Comparison of ENCODE assay signal across 16 cellular contexts in the genomic region with DNA sequence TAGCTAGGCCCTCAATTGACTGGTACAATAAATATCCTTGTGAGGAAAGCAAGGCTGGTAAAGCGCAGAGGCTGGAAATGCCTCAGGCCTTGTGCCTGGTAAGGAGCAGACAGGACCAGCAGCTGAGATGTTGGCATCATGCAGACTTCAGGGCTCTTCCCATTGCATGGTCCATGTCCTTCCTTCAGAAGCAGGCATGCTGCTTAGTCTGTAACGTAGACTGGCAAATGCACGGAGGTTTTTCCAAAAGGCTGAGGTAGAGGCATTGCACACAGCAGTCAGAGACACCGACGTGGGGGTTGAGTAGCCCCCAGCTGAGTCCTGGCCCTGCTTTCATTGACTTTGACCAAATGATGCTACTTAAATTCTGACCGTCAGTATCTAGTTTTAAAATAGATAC.
DNase-seq lines count a peak whose midpoint lies in the region; ATAC-seq, FAIRE-seq and TF ChIP-seq lines count a peak whose summit lies in the region.
"Had no signal": no experiment of that assay in that cellular context is flagged by ENCODE, and none has a peak within 500 bp of the region (broad histone marks: within the 10 kb centered on the region; RNA-seq: fewer than 3 reads in every experiment).

No MANE protein-coding gene starts in this region.

- intact Hi-C loops in CD8-positive, alpha-beta T cell (cut with DNase I, micrococcal nuclease): no loop called here
- intact Hi-C loops in left ventricle myocardium superior (cut with micrococcal nuclease): no loop called here

- peak overlapping the region; percentile 82 for H3K4me3 Mint-ChIP-seq in HFFc6
- H3K4me3 Mint-ChIP-seq in astrocyte (ENCODE audit: unreplicated experiment): no peak overlapping the region
- no peak overlapping the region for H3K4me3 Mint-ChIP-seq in CD8-positive, alpha-beta T cell
- H3K4me3 Mint-ChIP-seq: activated naive CD8-positive, alpha-beta T cell; natural killer cell had no signal

- CTCF ChIA-PET in CD8-positive, alpha-beta T cell (lab: Charles Lee): interaction anchor here (1.2 kb wide), 2 partner anchors 45 to 180 kb away, joined by 3 read pairs; no protein-coding TSS in a partner anchor

- H3K9ac ChIP-seq in astrocyte (ENCODE audit: low read length) (peak overlapping the region; percentile 79), keratinocyte (ENCODE audit: control insufficient read depth, extremely low read depth, insufficient read depth, low read length) (peak overlapping the region; percentile 85), smooth muscle cell (ENCODE audit: low read depth) (peak overlapping the region; percentile 16)

- H3K27me3 ChIP-seq in astrocyte (ENCODE audit: insufficient read depth, low read length) (no peaks in the 10 kb centered on the region), keratinocyte (ENCODE audit: control insufficient read depth, extremely low read depth, insufficient read depth, low read length) (no peaks in the 10 kb centered on the region), smooth muscle cell (ENCODE audit: low read depth) (peaks cover 4% of the 10 kb centered on the region)
- H3K27me3 ChIP-seq in CD8-positive, alpha-beta T cell (ENCODE audit: insufficient read depth, low read length): no peaks in the 10 kb centered on the region
- H3K27me3 ChIP-seq: dorsolateral prefrontal cortex had no signal

- WGBS in smooth muscle cell (ENCODE audit: low lambda C conversion rate): 66% methylated on average over 6 of the region's 6 CpGs

- H3K27me3 Mint-ChIP-seq in HFFc6 (ENCODE audit: insufficient read depth) (no peaks in the 10 kb centered on the region), astrocyte (ENCODE audit: low read depth, unreplicated experiment) (peaks cover 5% of the 10 kb centered on the region)
- H3K27me3 Mint-ChIP-seq in CD8-positive, alpha-beta T cell (ENCODE audit: low read depth): no peaks in the 10 kb centered on the region

- H3K9me1 ChIP-seq in keratinocyte (ENCODE audit: control insufficient read depth, extremely low read depth, insufficient read depth, low read length): peaks cover 3% of the 10 kb centered on the region

- dilution Hi-C loops in keratinocyte (cut with MboI; ENCODE audit: extremely low pct_ligation_motif_present, low sequenced_read_pairs): no loop called here

- H3F3A ChIP-seq in smooth muscle cell (ENCODE audit: low read depth): peaks cover 7% of the 10 kb centered on the region

- H2AFZ ChIP-seq in astrocyte (ENCODE audit: low read depth, low read length) (no peak overlapping the region), keratinocyte (ENCODE audit: control insufficient read depth, low read length) (no peak overlapping the region), smooth muscle cell (ENCODE audit: low read depth) (no peak overlapping the region)

- H3K27ac Mint-ChIP-seq in HFFc6 (peak overlapping the region; percentile 94), astrocyte (ENCODE audit: unreplicated experiment) (peak overlapping the region; percentile 94)
- H3K27ac Mint-ChIP-seq in CD8-positive, alpha-beta T cell: no peak overlapping the region
- H3K27ac Mint-ChIP-seq: activated naive CD8-positive, alpha-beta T cell; natural killer cell had no signal

- FAIRE-seq in astrocyte (lab: Jason Lieb, UNC): no peak
- FAIRE-seq in keratinocyte (lab: Jason Lieb, UNC): no peak
- no peak for FAIRE-seq in D721Med (lab: Jason Lieb, UNC)

- no peaks in the 10 kb centered on the region for H3K36me3 ChIP-seq in astrocyte (ENCODE audit: insufficient read depth, low read length)
- H3K36me3 ChIP-seq in keratinocyte (ENCODE audit: control insufficient read depth in 2 of 2, extremely low read depth in 1 of 2, insufficient read depth in 2 of 2, low read length in 2 of 2): no peaks in the 10 kb centered on the region
- H3K36me3 ChIP-seq in smooth muscle cell (ENCODE audit: low read depth): no peaks in the 10 kb centered on the region
- H3K36me3 ChIP-seq in CD8-positive, alpha-beta T cell (ENCODE audit: insufficient read depth, low read length): no peaks in the 10 kb centered on the region

- H3K9me3 Mint-ChIP-seq in HFFc6 (no peaks in the 10 kb centered on the region), astrocyte (ENCODE audit: unreplicated experiment) (no peaks in the 10 kb centered on the region)
- H3K9me3 Mint-ChIP-seq in CD8-positive, alpha-beta T cell: no peaks in the 10 kb centered on the region
- H3K9me3 Mint-ChIP-seq: natural killer cell had no signal

- H3K4me2 ChIP-seq in astrocyte (ENCODE audit: low read length): peak overlapping the region; percentile 67
- peak overlapping the region; percentile 81 for H3K4me2 ChIP-seq in keratinocyte (ENCODE audit: control insufficient read depth, extremely low read depth, insufficient read depth, low read depth, low read length)
- H3K4me2 ChIP-seq in smooth muscle cell: peak overlapping the region; percentile 38

- POLR2A ChIA-PET in CD8-positive, alpha-beta T cell (lab: Charles Lee): no interaction called here

- H4K20me1 ChIP-seq in astrocyte (ENCODE audit: insufficient read depth, low read length) (no peaks in the 10 kb centered on the region), keratinocyte (ENCODE audit: control insufficient read depth, extremely low read depth, insufficient read depth, low read length) (no peaks in the 10 kb centered on the region), smooth muscle cell (ENCODE audit: low read depth) (no peaks in the 10 kb centered on the region)

- no peak for ATAC-seq in CD8-positive, alpha-beta T cell
- no peak for ATAC-seq in GM21723 (IDR thresholded peaks at IDR 0.05; ENCODE audit: unreplicated experiment)
- ATAC-seq in left ventricle myocardium superior: no peak
- ATAC-seq: natural killer cell had no signal

- H3K79me2 ChIP-seq in astrocyte (ENCODE audit: insufficient read depth, low read length) (no peaks in the 10 kb centered on the region), keratinocyte (ENCODE audit: control insufficient read depth, insufficient read depth, low read length) (no peaks in the 10 kb centered on the region), smooth muscle cell (ENCODE audit: low read depth) (no peaks in the 10 kb centered on the region)

- peaks cover 53% of the 10 kb centered on the region for H3K4me1 ChIP-seq in astrocyte (ENCODE audit: insufficient read depth, low read length)
- H3K4me1 ChIP-seq in keratinocyte (ENCODE audit: control insufficient read depth, extremely low read depth, insufficient read depth, low read length): peaks cover 80% of the 10 kb centered on the region
- H3K4me1 ChIP-seq in smooth muscle cell (ENCODE audit: low read depth): peaks cover 15% of the 10 kb centered on the region
- no peaks in the 10 kb centered on the region for H3K4me1 ChIP-seq in CD8-positive, alpha-beta T cell (ENCODE audit: insufficient read depth, low read length)

- DNase-seq in HFFc6 (no peak), astrocyte (ENCODE audit: low read depth) (no peak), keratinocyte (ENCODE audit: low read depth, low spot score) (no peak), smooth muscle cell (lab: John Stamatoyannopoulos, UW; ENCODE audit: unreplicated experiment) (no peak), D721Med (ENCODE audit: insufficient read length, low spot score) (no peak), left ventricle myocardium superior (no peak)
- no peak for DNase-seq in CD8-positive, alpha-beta T cell
- DNase-seq: activated CD4-positive, alpha-beta T cell treated with anti-CD3 and anti-CD28 coated beads for 4 hours; activated T-cell treated with anti-CD3 and anti-CD28 coated beads for 4 hours; COR-L47; natural killer cell; NCI-H1694 treated with DMSO at 0.1 percent for 48 hours; stimulated activated CD4-positive, alpha-beta T cell treated with anti-CD3 and anti-CD28 coated beads, Interleukin-15, amount 100 ng/mL, for 24 hours had no signal

- no peak for TF ChIP-seq CTCF in HFFc6 (IDR thresholded peaks at IDR 0.05)
- TF ChIP-seq CTCF in astrocyte (IDR thresholded peaks at IDR 0.05; ENCODE audit: insufficient read depth, low read depth, low read length): no peak
- TF ChIP-seq CTCF in keratinocyte (optimal IDR thresholded peaks at IDR 0.05 in 1 of 3, IDR thresholded peaks at IDR 0.05 in 1 of 3, conservative IDR thresholded peaks at IDR 0.05 in 1 of 3; ENCODE audit: extremely low read depth in 1 of 3, insufficient read depth in 2 of 3, low read length in 3 of 3): no peak
- TF ChIP-seq CTCF in smooth muscle cell (IDR thresholded peaks at IDR 0.05; ENCODE audit: borderline replicate concordance, insufficient read depth, poor library complexity, severe bottlenecking): no peak
- TF ChIP-seq CTCF in CD8-positive, alpha-beta T cell (IDR thresholded peaks at IDR 0.05): no peak
- TF ChIP-seq CTCF in D721Med (IDR thresholded peaks at IDR 0.05; ENCODE audit: insufficient read depth, missing control alignments): no peak

- H3K4me3 ChIP-seq in astrocyte (ENCODE audit: insufficient read depth, low read depth, low read length) (no peak overlapping the region), keratinocyte (ENCODE audit: control insufficient read depth in 2 of 3, extremely low read depth in 1 of 3, insufficient read depth in 2 of 3, low read depth in 1 of 3, low read length in 3 of 3) (peak overlapping the region in 1 of 3 experiments; percentile 17), smooth muscle cell (no peak overlapping the region)
- H3K4me3 ChIP-seq in CD8-positive, alpha-beta T cell (ENCODE audit: low read depth, low read length): no peak overlapping the region
- H3K4me3 ChIP-seq: dorsolateral prefrontal cortex had no signal

- H3K9me3 ChIP-seq in astrocyte (ENCODE audit: insufficient read depth, low read depth, low read length) (no peaks in the 10 kb centered on the region), keratinocyte (ENCODE audit: control insufficient read depth, low read depth, low read length) (no peaks in the 10 kb centered on the region), smooth muscle cell (replicated peaks; ENCODE audit: low read depth) (no peaks in the 10 kb centered on the region)
- H3K9me3 ChIP-seq in CD8-positive, alpha-beta T cell (ENCODE audit: low read length): no peaks in the 10 kb centered on the region

- peaks cover 87% of the 10 kb centered on the region for H3K4me1 Mint-ChIP-seq in HFFc6 (ENCODE audit: low read depth)
- peaks cover 29% of the 10 kb centered on the region for H3K4me1 Mint-ChIP-seq in astrocyte (ENCODE audit: low read depth, unreplicated experiment)
- H3K4me1 Mint-ChIP-seq in CD8-positive, alpha-beta T cell (ENCODE audit: low read depth): peaks cover 10% of the 10 kb centered on the region

- no peaks in the 10 kb centered on the region for H3K36me3 Mint-ChIP-seq in HFFc6 (ENCODE audit: low read depth)
- no peaks in the 10 kb centered on the region for H3K36me3 Mint-ChIP-seq in astrocyte (ENCODE audit: low read depth, unreplicated experiment)
- H3K36me3 Mint-ChIP-seq in CD8-positive, alpha-beta T cell: no peaks in the 10 kb centered on the region
- H3K36me3 Mint-ChIP-seq: activated naive CD8-positive, alpha-beta T cell; natural killer cell had no signal

- peak overlapping the region; percentile 97 for H3K27ac ChIP-seq in astrocyte (ENCODE audit: low read depth, low read length)
- peak overlapping the region; percentile 99 for H3K27ac ChIP-seq in keratinocyte (ENCODE audit: control insufficient read depth, insufficient read depth, low read length)
- H3K27ac ChIP-seq in smooth muscle cell (ENCODE audit: low read depth): peak overlapping the region; percentile 76
- H3K27ac ChIP-seq in CD8-positive, alpha-beta T cell (ENCODE audit: low read depth, low read length): no peak overlapping the region

Comparison
In these comparisons a context has a peak if more than half of its experiments do, and no peak if none do; other contexts are left out.
1. H3K9ac ChIP-seq: peak in every context shown above with its lines; median percentile 85 in keratinocyte; 79 in astrocyte; 16 in smooth muscle cell.